In genomic region chr4:56506110-56506705, GRCh38 we compare ENCODE assay signal across 8 cellular contexts. TPM values are rescaled to one million over a fixed set of nuclear protein-coding genes. Genes with fewer than 3 reads are reported as not detected.
DNase-seq lines count a peak whose midpoint lies in the region; ATAC-seq lines count a peak whose summit lies in the region.

No MANE protein-coding gene starts in this region.

- peaks cover 5% of the 10 kb centered on the region for H3K4me1 Mint-ChIP-seq in T-helper 1 cell treated with Interleukin-12 subunit alpha and Interleukin-12 subunit beta and Interleukin-4 antibody, amounts not matched to agents 30 μg/mL and 1 μg/mL, for 36 hours (ENCODE audit: low read depth)
- peaks cover 10% of the 10 kb centered on the region for H3K4me1 Mint-ChIP-seq in activated naive CD8-positive, alpha-beta T cell treated with anti-CD3 and anti-CD28 coated beads, Interleukin-2, amount 10 ng/mL, durations not matched to agents 7 days and 5 days

- peak overlapping the region; percentile 63 to 85 (median 69) for H3K4me3 ChIP-seq in subcutaneous abdominal adipose tissue (ENCODE audit: low read depth in 1 of 5, low read length in 5 of 5)

- no peaks in the 10 kb centered on the region for H3K9me3 Mint-ChIP-seq in T-helper 1 cell treated with Interleukin-12 subunit alpha and Interleukin-12 subunit beta and Interleukin-4 antibody, amounts not matched to agents 30 μg/mL and 1 μg/mL, for 36 hours
- no peaks in the 10 kb centered on the region for H3K9me3 Mint-ChIP-seq in activated naive CD8-positive, alpha-beta T cell treated with anti-CD3 and anti-CD28 coated beads, Interleukin-2, amount 10 ng/mL, durations not matched to agents 7 days and 5 days

- H3K36me3 Mint-ChIP-seq in T-helper 1 cell treated with Interleukin-12 subunit alpha and Interleukin-12 subunit beta and Interleukin-4 antibody, amounts not matched to agents 30 μg/mL and 1 μg/mL, for 36 hours (ENCODE audit: low read depth) = peaks cover 13% of the 10 kb centered on the region
- peaks cover 16% of the 10 kb centered on the region for H3K36me3 Mint-ChIP-seq in activated naive CD8-positive, alpha-beta T cell treated with anti-CD3 and anti-CD28 coated beads, Interleukin-2, amount 10 ng/mL, durations not matched to agents 7 days and 5 days

- peak overlapping the region in 3 of 5 donors; percentile 58 to 80 (median 66) for H3K9ac ChIP-seq in subcutaneous abdominal adipose tissue (ENCODE audit: low read length in 5 of 5)

- no peak for DNase-seq in T-helper 1 cell
- DNase-seq in activated naive CD8-positive, alpha-beta T cell treated with anti-CD3 and anti-CD28 coated beads, Interleukin-2, amount 10 ng/mL, durations not matched to agents 7 days and 5 days = no peak
- DNase-seq in iris pigment epithelial cell (ENCODE audit: low read depth) = peak; percentile 15
- DNase-seq in amniotic stem cell (lab: John Stamatoyannopoulos, UW) = no peak
- no peak for DNase-seq in NCI-H2081 treated with DMSO at 0.1 percent for 48 hours (lab: John Stamatoyannopoulos, UW)
- DNase-seq in NAMALWA (ENCODE audit: low spot score) = no peak

- peak overlapping the region; percentile 82 for H3K4me3 Mint-ChIP-seq in T-helper 1 cell treated with Interleukin-12 subunit alpha and Interleukin-12 subunit beta and Interleukin-4 antibody, amounts not matched to agents 30 μg/mL and 1 μg/mL, for 36 hours
- peak overlapping the region; percentile 95 for H3K4me3 Mint-ChIP-seq in activated naive CD8-positive, alpha-beta T cell treated with anti-CD3 and anti-CD28 coated beads, Interleukin-2, amount 10 ng/mL, durations not matched to agents 7 days and 5 days

- H3K27me3 ChIP-seq in subcutaneous abdominal adipose tissue (ENCODE audit: control insufficient read depth in 5 of 5, insufficient read depth in 4 of 5, low read length in 5 of 5) = peaks cover 0 to 14% (median 9%) of the 10 kb centered on the region in 5 donors

- H3K9me3 ChIP-seq in subcutaneous abdominal adipose tissue (ENCODE audit: control insufficient read depth in 5 of 5, low read length in 5 of 5) = no peaks in the 10 kb centered on the region

- peaks cover 0 to 16% (median 14%) of the 10 kb centered on the region in 5 donors for H3K4me1 ChIP-seq in subcutaneous abdominal adipose tissue (ENCODE audit: control insufficient read depth in 5 of 5, insufficient read depth in 5 of 5, low read length in 5 of 5)

- no peak overlapping the region for H3K27ac ChIP-seq in subcutaneous abdominal adipose tissue (ENCODE audit: low read depth, low read length)

- ATAC-seq in activated naive CD8-positive, alpha-beta T cell treated with anti-CD3 and anti-CD28 coated beads, Interleukin-2, amount 10 ng/mL, durations not matched to agents 7 days and 5 days (ENCODE audit: low read depth) = no peak

- peaks cover 12% of the 10 kb centered on the region for H3K27me3 Mint-ChIP-seq in T-helper 1 cell treated with Interleukin-12 subunit alpha and Interleukin-12 subunit beta and Interleukin-4 antibody, amounts not matched to agents 30 μg/mL and 1 μg/mL, for 36 hours (ENCODE audit: low read depth)
- peaks cover 13% of the 10 kb centered on the region for H3K27me3 Mint-ChIP-seq in activated naive CD8-positive, alpha-beta T cell treated with anti-CD3 and anti-CD28 coated beads, Interleukin-2, amount 10 ng/mL, durations not matched to agents 7 days and 5 days

- no peak overlapping the region for H3K27ac Mint-ChIP-seq in T-helper 1 cell treated with Interleukin-12 subunit alpha and Interleukin-12 subunit beta and Interleukin-4 antibody, amounts not matched to agents 30 μg/mL and 1 μg/mL, for 36 hours
- H3K27ac Mint-ChIP-seq in activated naive CD8-positive, alpha-beta T cell treated with anti-CD3 and anti-CD28 coated beads, Interleukin-2, amount 10 ng/mL, durations not matched to agents 7 days and 5 days = peak overlapping the region; percentile 86

- POLR2A ChIA-PET in activated naive CD8-positive, alpha-beta T cell treated with anti-CD3 and anti-CD28 coated beads, Interleukin-2, amount 10 ng/mL, durations not matched to agents 7 days and 5 days (lab: Charles Lee) = no interaction called here

- H3K36me3 ChIP-seq in subcutaneous abdominal adipose tissue (ENCODE audit: control insufficient read depth in 5 of 5, insufficient read depth in 5 of 5, low read length in 5 of 5) = peaks cover 10 to 22% (median 13%) of the 10 kb centered on the region in 5 donors

RNA-seq across cellular contexts. Expression of gene ARL9, which starts 0.6 kb away (rescaled TPM):
- total RNA-seq in activated naive CD8-positive, alpha-beta T cell treated with anti-CD3 and anti-CD28 coated beads, Interleukin-2, amount 10 ng/mL, durations not matched to agents 7 days and 5 days = under 1 TPM; 0.26 to 0.44 TPM

RNA-seq across cellular contexts. Expression of gene SRP72, which starts 38.8 kb away (rescaled TPM):
- 100 to 1,000 TPM; 123 to 124 TPM for total RNA-seq in activated naive CD8-positive, alpha-beta T cell treated with anti-CD3 and anti-CD28 coated beads, Interleukin-2, amount 10 ng/mL, durations not matched to agents 7 days and 5 days
